ENCODE assay signal across 2 cellular contexts in the genomic region with DNA sequence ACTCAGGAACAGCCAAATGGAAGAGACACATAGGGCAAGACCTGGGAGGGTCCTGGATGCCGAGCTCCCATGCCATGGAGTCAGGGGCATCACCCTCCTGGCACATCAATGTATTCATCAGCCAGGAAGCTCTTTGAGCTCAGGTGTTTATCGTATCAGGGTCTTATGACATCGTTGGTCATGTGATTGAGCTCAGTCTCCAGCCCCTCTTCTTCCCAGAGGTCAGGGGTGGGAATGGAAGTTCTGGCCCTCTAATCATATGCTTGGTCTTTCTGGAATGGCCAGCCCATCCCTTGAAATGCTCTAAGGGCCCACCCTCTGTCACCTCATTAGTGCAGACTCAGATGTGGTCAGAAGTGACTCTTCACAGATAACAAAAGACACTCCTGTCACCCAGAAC.
TF ChIP-seq lines count a peak whose summit lies in the region.

No MANE protein-coding gene starts in this region.

TF ChIP-seq in HepG2, 621 proteins besides CTCF, POLR2A, EP300 and RAD21:
- TF ChIP-seq ZNF552 (CRISPR knock-in tag; IDR thresholded peaks at IDR 0.05; ENCODE audit: borderline replicate concordance) (no peak), BCL6 (CRISPR knock-in tag; IDR thresholded peaks at IDR 0.05) (no peak), SUZ12 (IDR thresholded peaks at IDR 0.05; ENCODE audit: low read depth, low read length) (no peak)
- TF ChIP-seq, protein P1, sequence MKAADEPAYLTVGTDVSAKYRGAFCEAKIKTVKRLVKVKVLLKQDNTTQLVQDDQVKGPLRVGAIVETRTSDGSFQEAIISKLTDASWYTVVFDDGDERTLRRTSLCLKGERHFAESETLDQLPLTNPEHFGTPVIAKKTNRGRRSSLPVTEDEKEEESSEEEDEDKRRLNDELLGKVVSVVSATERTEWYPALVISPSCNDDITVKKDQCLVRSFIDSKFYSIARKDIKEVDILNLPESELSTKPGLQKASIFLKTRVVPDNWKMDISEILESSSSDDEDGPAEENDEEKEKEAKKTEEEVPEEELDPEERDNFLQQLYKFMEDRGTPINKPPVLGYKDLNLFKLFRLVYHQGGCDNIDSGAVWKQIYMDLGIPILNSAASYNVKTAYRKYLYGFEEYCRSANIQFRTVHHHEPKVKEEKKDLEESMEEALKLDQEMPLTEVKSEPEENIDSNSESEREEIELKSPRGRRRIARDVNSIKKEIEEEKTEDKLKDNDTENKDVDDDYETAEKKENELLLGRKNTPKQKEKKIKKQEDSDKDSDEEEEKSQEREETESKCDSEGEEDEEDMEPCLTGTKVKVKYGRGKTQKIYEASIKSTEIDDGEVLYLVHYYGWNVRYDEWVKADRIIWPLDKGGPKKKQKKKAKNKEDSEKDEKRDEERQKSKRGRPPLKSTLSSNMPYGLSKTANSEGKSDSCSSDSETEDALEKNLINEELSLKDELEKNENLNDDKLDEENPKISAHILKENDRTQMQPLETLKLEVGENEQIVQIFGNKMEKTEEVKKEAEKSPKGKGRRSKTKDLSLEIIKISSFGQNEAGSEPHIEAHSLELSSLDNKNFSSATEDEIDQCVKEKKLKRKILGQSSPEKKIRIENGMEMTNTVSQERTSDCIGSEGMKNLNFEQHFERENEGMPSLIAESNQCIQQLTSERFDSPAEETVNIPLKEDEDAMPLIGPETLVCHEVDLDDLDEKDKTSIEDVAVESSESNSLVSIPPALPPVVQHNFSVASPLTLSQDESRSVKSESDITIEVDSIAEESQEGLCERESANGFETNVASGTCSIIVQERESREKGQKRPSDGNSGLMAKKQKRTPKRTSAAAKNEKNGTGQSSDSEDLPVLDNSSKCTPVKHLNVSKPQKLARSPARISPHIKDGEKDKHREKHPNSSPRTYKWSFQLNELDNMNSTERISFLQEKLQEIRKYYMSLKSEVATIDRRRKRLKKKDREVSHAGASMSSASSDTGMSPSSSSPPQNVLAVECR (CRISPR knock-in tag; IDR thresholded peaks at IDR 0.05; ENCODE audit: borderline replicate concordance): 0 out of 2 replicates have a peak, but pooled peaks have one; percentile 20
- TF ChIP-seq, protein P2, sequence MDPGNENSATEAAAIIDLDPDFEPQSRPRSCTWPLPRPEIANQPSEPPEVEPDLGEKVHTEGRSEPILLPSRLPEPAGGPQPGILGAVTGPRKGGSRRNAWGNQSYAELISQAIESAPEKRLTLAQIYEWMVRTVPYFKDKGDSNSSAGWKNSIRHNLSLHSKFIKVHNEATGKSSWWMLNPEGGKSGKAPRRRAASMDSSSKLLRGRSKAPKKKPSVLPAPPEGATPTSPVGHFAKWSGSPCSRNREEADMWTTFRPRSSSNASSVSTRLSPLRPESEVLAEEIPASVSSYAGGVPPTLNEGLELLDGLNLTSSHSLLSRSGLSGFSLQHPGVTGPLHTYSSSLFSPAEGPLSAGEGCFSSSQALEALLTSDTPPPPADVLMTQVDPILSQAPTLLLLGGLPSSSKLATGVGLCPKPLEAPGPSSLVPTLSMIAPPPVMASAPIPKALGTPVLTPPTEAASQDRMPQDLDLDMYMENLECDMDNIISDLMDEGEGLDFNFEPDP (CRISPR knock-in tag; conservative IDR thresholded peaks at IDR 0.05): 0 out of 2 replicates have a peak, but pooled peaks have one; percentile 56

TF ChIP-seq in K562, 482 proteins besides CTCF, POLR2A, EP300 and RAD21:
- no peak for TF ChIP-seq OTX1 (CRISPR knock-in tag; IDR thresholded peaks at IDR 0.05)
- TF ChIP-seq, protein P3, sequence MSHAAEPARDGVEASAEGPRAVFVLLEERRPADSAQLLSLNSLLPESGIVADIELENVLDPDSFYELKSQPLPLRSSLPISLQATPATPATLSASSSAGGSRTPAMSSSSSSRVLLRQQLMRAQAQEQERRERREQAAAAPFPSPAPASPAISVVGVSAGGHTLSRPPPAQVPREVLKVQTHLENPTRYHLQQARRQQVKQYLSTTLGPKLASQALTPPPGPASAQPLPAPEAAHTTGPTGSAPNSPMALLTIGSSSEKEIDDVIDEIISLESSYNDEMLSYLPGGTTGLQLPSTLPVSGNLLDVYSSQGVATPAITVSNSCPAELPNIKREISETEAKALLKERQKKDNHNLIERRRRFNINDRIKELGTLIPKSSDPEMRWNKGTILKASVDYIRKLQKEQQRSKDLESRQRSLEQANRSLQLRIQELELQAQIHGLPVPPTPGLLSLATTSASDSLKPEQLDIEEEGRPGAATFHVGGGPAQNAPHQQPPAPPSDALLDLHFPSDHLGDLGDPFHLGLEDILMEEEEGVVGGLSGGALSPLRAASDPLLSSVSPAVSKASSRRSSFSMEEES (CRISPR knock-in tag; IDR thresholded peaks at IDR 0.05): peak; percentile 65
- TF ChIP-seq SIN3A (IDR thresholded peaks at IDR 0.05; ENCODE audit: borderline replicate concordance in 2 of 2, control insufficient read depth in 1 of 2, low read depth in 2 of 2, low read length in 2 of 2): no peak
- TF ChIP-seq, protein P4, sequence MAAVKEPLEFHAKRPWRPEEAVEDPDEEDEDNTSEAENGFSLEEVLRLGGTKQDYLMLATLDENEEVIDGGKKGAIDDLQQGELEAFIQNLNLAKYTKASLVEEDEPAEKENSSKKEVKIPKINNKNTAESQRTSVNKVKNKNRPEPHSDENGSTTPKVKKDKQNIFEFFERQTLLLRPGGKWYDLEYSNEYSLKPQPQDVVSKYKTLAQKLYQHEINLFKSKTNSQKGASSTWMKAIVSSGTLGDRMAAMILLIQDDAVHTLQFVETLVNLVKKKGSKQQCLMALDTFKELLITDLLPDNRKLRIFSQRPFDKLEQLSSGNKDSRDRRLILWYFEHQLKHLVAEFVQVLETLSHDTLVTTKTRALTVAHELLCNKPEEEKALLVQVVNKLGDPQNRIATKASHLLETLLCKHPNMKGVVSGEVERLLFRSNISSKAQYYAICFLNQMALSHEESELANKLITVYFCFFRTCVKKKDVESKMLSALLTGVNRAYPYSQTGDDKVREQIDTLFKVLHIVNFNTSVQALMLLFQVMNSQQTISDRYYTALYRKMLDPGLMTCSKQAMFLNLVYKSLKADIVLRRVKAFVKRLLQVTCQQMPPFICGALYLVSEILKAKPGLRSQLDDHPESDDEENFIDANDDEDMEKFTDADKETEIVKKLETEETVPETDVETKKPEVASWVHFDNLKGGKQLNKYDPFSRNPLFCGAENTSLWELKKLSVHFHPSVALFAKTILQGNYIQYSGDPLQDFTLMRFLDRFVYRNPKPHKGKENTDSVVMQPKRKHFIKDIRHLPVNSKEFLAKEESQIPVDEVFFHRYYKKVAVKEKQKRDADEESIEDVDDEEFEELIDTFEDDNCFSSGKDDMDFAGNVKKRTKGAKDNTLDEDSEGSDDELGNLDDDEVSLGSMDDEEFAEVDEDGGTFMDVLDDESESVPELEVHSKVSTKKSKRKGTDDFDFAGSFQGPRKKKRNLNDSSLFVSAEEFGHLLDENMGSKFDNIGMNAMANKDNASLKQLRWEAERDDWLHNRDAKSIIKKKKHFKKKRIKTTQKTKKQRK (IDR thresholded peaks at IDR 0.05; ENCODE audit: borderline replicate concordance, low read depth, low read length): no peak
- TF ChIP-seq TBL1XR1 (IDR thresholded peaks at IDR 0.05; ENCODE audit: low read length in 2 of 2): no peak
- TF ChIP-seq, protein P5, sequence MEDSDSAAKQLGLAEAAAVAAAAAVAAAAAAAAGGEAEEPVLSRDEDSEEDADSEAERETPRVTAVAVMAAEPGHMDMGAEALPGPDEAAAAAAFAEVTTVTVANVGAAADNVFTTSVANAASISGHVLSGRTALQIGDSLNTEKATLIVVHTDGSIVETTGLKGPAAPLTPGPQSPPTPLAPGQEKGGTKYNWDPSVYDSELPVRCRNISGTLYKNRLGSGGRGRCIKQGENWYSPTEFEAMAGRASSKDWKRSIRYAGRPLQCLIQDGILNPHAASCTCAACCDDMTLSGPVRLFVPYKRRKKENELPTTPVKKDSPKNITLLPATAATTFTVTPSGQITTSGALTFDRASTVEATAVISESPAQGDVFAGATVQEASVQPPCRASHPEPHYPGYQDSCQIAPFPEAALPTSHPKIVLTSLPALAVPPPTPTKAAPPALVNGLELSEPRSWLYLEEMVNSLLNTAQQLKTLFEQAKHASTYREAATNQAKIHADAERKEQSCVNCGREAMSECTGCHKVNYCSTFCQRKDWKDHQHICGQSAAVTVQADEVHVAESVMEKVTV (CRISPR knock-in tag; IDR thresholded peaks at IDR 0.05): no peak
- TF ChIP-seq, protein P6, sequence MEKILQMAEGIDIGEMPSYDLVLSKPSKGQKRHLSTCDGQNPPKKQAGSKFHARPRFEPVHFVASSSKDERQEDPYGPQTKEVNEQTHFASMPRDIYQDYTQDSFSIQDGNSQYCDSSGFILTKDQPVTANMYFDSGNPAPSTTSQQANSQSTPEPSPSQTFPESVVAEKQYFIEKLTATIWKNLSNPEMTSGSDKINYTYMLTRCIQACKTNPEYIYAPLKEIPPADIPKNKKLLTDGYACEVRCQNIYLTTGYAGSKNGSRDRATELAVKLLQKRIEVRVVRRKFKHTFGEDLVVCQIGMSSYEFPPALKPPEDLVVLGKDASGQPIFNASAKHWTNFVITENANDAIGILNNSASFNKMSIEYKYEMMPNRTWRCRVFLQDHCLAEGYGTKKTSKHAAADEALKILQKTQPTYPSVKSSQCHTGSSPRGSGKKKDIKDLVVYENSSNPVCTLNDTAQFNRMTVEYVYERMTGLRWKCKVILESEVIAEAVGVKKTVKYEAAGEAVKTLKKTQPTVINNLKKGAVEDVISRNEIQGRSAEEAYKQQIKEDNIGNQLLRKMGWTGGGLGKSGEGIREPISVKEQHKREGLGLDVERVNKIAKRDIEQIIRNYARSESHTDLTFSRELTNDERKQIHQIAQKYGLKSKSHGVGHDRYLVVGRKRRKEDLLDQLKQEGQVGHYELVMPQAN (IDR thresholded peaks at IDR 0.05; ENCODE audit: borderline replicate concordance): no peak
- TF ChIP-seq, protein P7, sequence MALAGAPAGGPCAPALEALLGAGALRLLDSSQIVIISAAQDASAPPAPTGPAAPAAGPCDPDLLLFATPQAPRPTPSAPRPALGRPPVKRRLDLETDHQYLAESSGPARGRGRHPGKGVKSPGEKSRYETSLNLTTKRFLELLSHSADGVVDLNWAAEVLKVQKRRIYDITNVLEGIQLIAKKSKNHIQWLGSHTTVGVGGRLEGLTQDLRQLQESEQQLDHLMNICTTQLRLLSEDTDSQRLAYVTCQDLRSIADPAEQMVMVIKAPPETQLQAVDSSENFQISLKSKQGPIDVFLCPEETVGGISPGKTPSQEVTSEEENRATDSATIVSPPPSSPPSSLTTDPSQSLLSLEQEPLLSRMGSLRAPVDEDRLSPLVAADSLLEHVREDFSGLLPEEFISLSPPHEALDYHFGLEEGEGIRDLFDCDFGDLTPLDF (CRISPR knock-in tag; IDR thresholded peaks at IDR 0.05): no peak
TF ChIP-seq in K562: peak in this region for 1.
